ENCODE assay signal across 10 cellular contexts in the genomic region with DNA sequence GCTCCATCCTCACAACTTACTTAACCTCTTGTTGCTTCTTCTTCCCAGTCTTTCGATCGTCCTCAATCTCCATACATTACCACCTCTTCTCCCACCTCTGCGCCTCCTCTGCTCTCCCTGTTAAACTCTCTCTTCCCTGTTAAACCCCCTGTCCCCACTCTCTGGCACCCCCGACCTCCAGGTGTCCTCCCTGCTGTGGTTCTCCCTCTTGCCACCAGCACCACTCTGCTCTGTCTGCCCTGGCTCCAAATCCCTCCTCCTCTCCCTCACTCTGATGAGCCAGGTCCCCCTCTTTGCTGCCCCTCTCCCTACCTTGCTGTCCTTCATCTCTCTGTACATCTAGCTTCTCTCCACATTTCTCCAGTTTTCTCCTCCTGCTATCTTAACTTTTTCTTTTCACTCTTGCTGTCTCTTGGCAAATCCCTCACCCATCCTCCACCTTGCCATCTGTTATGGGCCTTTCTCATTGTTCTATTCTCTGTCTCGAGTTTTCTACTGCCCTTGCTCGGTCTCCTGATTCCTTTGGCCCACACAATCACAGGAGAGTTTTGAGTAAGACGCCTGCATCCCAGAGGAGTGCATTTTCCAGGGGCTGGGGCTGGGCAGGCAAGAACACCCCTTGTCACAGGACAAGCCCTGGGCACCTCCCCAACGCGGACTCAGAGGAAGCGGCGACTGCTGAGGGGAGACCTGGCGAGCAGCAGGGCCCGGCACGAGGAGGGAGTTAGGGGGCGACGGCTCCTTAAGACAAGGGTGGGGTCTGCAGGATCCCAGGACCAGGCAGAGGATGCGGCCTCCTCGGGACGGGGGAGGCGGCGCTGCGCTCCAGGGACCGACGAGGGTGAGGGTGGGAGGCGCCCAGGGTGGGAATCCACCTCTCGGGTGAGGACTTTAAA. TPM values are rescaled to one million over a fixed set of nuclear protein-coding genes. Genes with fewer than 3 reads are reported as not detected.
A peak's percentile ranks its signal among the peaks of the same experiment; 100 is the strongest.
DNase-seq lines count a peak whose midpoint lies in the region; ATAC-seq lines count a peak whose summit lies in the region.
"Had no signal": no experiment of that assay in that cellular context is flagged by ENCODE, and none has a peak within 500 bp of the region (broad histone marks: within the 10 kb centered on the region; RNA-seq: fewer than 3 reads in every experiment).

No MANE protein-coding gene starts in this region.

- peak overlapping the region; percentile 86 for H3K4me3 Mint-ChIP-seq in activated CD4-positive, alpha-beta T cell treated with anti-CD3 and anti-CD28 coated beads, Interleukin-2, amount 10 ng/mL, durations not matched to agents 24 days and 14 days

- peak overlapping the region; percentile 42 for H3K27ac ChIP-seq in thymus (ENCODE audit: low read depth)

- WGBS in thymus = 32% methylated on average over 26 of the region's 26 CpGs

- peak overlapping the region; percentile 61 for H3K4me3 ChIP-seq in thymus (ENCODE audit: low read length)

- DNase-seq in activated CD4-positive, alpha-beta T cell treated with anti-CD3 and anti-CD28 coated beads, Interleukin-2, amount 10 ng/mL, durations not matched to agents 24 days and 14 days = peak; percentile 55
- no peak for DNase-seq in activated CD4-positive, alpha-beta T cell treated with anti-CD3 and anti-CD28 coated beads for 1 hour
- DNase-seq in cerebellar cortex (ENCODE audit: low spot score) (peak; percentile 82), left kidney (ENCODE audit: low read depth, low spot score) (peak; percentile 56), epidermal melanocyte (ENCODE audit: insufficient read length, low spot score) (no peak), NCI-H526 treated with DMSO at 0.1 percent for 48 hours (lab: John Stamatoyannopoulos, UW) (no peak)

- H3K9me3 Mint-ChIP-seq in activated CD4-positive, alpha-beta T cell treated with anti-CD3 and anti-CD28 coated beads, Interleukin-2, amount 10 ng/mL, durations not matched to agents 24 days and 14 days = peaks cover 25% of the 10 kb centered on the region

- H3K4me1 ChIP-seq in thymus (ENCODE audit: control insufficient read depth, insufficient read depth, low read length) = peaks cover 12% of the 10 kb centered on the region

- H3K27me3 Mint-ChIP-seq in activated CD4-positive, alpha-beta T cell treated with anti-CD3 and anti-CD28 coated beads, Interleukin-2, amount 10 ng/mL, durations not matched to agents 24 days and 14 days = no peaks in the 10 kb centered on the region

- H3K36me3 Mint-ChIP-seq in activated CD4-positive, alpha-beta T cell treated with anti-CD3 and anti-CD28 coated beads, Interleukin-2, amount 10 ng/mL, durations not matched to agents 24 days and 14 days (ENCODE audit: low read depth) = peaks cover 6% of the 10 kb centered on the region

- no peaks in the 10 kb centered on the region for H3K9me3 ChIP-seq in thymus (ENCODE audit: control insufficient read depth)

- no peaks in the 10 kb centered on the region for H3K27me3 ChIP-seq in thymus (ENCODE audit: control insufficient read depth, insufficient read depth)

- H3K36me3 ChIP-seq in thymus (ENCODE audit: control insufficient read depth, insufficient read depth) = no peaks in the 10 kb centered on the region

- peaks cover 8% of the 10 kb centered on the region for H3K4me1 Mint-ChIP-seq in activated CD4-positive, alpha-beta T cell treated with anti-CD3 and anti-CD28 coated beads, Interleukin-2, amount 10 ng/mL, durations not matched to agents 24 days and 14 days

- no peak for ATAC-seq in HG03135 (IDR thresholded peaks at IDR 0.05; ENCODE audit: unreplicated experiment)

- intact Hi-C loops in activated CD4-positive, alpha-beta T cell treated with anti-CD3 and anti-CD28 coated beads, Interleukin-2, amount 10 ng/mL, durations not matched to agents 24 days and 14 days (cut with micrococcal nuclease) = loop anchor here (5.0 kb wide), 1 partner anchor 205 kb away; no protein-coding TSS in a partner anchor

- no peak overlapping the region for H3K27ac Mint-ChIP-seq in activated CD4-positive, alpha-beta T cell treated with anti-CD3 and anti-CD28 coated beads, Interleukin-2, amount 10 ng/mL, durations not matched to agents 24 days and 14 days

RNA-seq across cellular contexts. Expression of gene ERVV-1, which starts 21.4 kb away (rescaled TPM):
- total RNA-seq in activated CD4-positive, alpha-beta T cell treated with anti-CD3 and anti-CD28 coated beads, Interleukin-2, amount 10 ng/mL, durations not matched to agents 24 days and 14 days = not detected in 2 replicates
- 0.14 TPM for polyA plus RNA-seq in thymus
- total RNA-seq: pulmonary artery endothelial cell, RPMI7951 had no signal

RNA-seq across cellular contexts. Expression of gene ZNF816, which starts 29.7 kb away (rescaled TPM):
- 8.9 TPM in 2 replicates for total RNA-seq in activated CD4-positive, alpha-beta T cell treated with anti-CD3 and anti-CD28 coated beads, Interleukin-2, amount 10 ng/mL, durations not matched to agents 24 days and 14 days
- polyA plus RNA-seq in thymus = 8.4 TPM

RNA-seq across cellular contexts. Expression of gene ERVV-2, which starts 52.2 kb away (rescaled TPM):
- total RNA-seq in activated CD4-positive, alpha-beta T cell treated with anti-CD3 and anti-CD28 coated beads, Interleukin-2, amount 10 ng/mL, durations not matched to agents 24 days and 14 days = not detected in 2 replicates
- 0.05 TPM for polyA plus RNA-seq in thymus
- total RNA-seq: pulmonary artery endothelial cell, RPMI7951 had no signal

Comparison
In these comparisons a context has a peak if more than half of its experiments do, and no peak if none do; other contexts are left out.
1. DNase-seq: peak in activated CD4-positive, alpha-beta T cell treated with anti-CD3 and anti-CD28 coated beads, Interleukin-2, amount 10 ng/mL, durations not matched to agents 24 days and 14 days (single experiment), cerebellar cortex (single experiment) and left kidney (single experiment); none in activated CD4-positive, alpha-beta T cell treated with anti-CD3 and anti-CD28 coated beads for 1 hour (single experiment), epidermal melanocyte (single experiment) and NCI-H526 treated with DMSO at 0.1 percent for 48 hours (single experiment).